Comparison of ENCODE assay signal across 1 cellular context in genomic region chr6:18632670-18633410, GRCh38.
A peak's percentile ranks its signal among the peaks of the same experiment; 100 is the strongest.
TF ChIP-seq lines count a peak whose summit lies in the region.

No MANE protein-coding gene starts in this region.

TF ChIP-seq in HepG2, 621 proteins besides CTCF, POLR2A, EP300 and RAD21 (continued from another document):
- TF ChIP-seq, protein P1, sequence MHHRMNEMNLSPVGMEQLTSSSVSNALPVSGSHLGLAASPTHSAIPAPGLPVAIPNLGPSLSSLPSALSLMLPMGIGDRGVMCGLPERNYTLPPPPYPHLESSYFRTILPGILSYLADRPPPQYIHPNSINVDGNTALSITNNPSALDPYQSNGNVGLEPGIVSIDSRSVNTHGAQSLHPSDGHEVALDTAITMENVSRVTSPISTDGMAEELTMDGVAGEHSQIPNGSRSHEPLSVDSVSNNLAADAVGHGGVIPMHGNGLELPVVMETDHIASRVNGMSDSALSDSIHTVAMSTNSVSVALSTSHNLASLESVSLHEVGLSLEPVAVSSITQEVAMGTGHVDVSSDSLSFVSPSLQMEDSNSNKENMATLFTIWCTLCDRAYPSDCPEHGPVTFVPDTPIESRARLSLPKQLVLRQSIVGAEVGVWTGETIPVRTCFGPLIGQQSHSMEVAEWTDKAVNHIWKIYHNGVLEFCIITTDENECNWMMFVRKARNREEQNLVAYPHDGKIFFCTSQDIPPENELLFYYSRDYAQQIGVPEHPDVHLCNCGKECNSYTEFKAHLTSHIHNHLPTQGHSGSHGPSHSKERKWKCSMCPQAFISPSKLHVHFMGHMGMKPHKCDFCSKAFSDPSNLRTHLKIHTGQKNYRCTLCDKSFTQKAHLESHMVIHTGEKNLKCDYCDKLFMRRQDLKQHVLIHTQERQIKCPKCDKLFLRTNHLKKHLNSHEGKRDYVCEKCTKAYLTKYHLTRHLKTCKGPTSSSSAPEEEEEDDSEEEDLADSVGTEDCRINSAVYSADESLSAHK (CRISPR knock-in tag; IDR thresholded peaks at IDR 0.05; ENCODE audit: borderline replicate concordance), result no peak
- TF ChIP-seq NR2F6 (IDR thresholded peaks at IDR 0.05), result peak; percentile 58; the same call in 1 of the 2 replicates
- TF ChIP-seq NR2F6 (CRISPR knock-in tag; IDR thresholded peaks at IDR 0.05), result peak; percentile 33; the same call in 1 of the 2 replicates
- TF ChIP-seq FOSL2 (CRISPR knock-in tag; IDR thresholded peaks at IDR 0.05), result peak; percentile 73
